11 cellular contexts compared by ENCODE assay signal in genomic region chr15:80179025-80179759, GRCh38. TPM values are rescaled to one million over a fixed set of nuclear protein-coding genes. Genes with fewer than 3 reads are reported as not detected.
DNase-seq lines count a peak whose midpoint lies in the region; ATAC-seq and TF ChIP-seq lines count a peak whose summit lies in the region.
"Had no signal": no experiment of that assay in that cellular context is flagged by ENCODE, and none has a peak within 500 bp of the region (broad histone marks: within the 10 kb centered on the region; RNA-seq: fewer than 3 reads in every experiment).

No MANE protein-coding gene starts in this region.

- POLR2A ChIA-PET in activated CD4-positive, alpha-beta memory T cell treated with anti-CD3 and anti-CD28 coated beads for 36 hours (lab: Charles Lee) = no interaction called here
- POLR2A ChIA-PET in activated CD4-positive, alpha-beta memory T cell treated with anti-CD3 and anti-CD28 coated beads, Interleukin-2, amount 10 ng/mL, durations not matched to agents 7 days and 5 days (lab: Charles Lee) = no interaction called here

- no peak overlapping the region for H3K4me3 ChIP-seq in vagina
- H3K4me3 ChIP-seq in hepatocyte = no peak overlapping the region
- no peak overlapping the region for H3K4me3 ChIP-seq in heart left ventricle
- H3K4me3 ChIP-seq: BLaER1 had no signal

- no peaks in the 10 kb centered on the region for H3K79me2 ChIP-seq in hepatocyte

- peaks cover 0 to 46% of the 10 kb centered on the region in 2 donors for H3K36me3 ChIP-seq in vagina
- no peaks in the 10 kb centered on the region for H3K36me3 ChIP-seq in hepatocyte (replicated peaks; ENCODE audit: insufficient read depth, low read depth)
- H3K36me3 ChIP-seq in heart left ventricle = peaks cover 0 to 39% (median 7%) of the 10 kb centered on the region in 9 donors

- no peak overlapping the region for H3K4me2 ChIP-seq in hepatocyte
- H3K4me2 ChIP-seq: BLaER1 had no signal

- intact Hi-C loops in activated CD4-positive, alpha-beta memory T cell treated with anti-CD3 and anti-CD28 coated beads for 36 hours (cut with micrococcal nuclease) = no loop called here
- intact Hi-C loops in vagina (cut with DNase I) = no loop called here
- intact Hi-C loops in heart left ventricle (cut with DNase I) = loop anchor here in 6 of 10 donors (5.0 to 10.0 kb wide), 3 partner anchors 284 to 794 kb away; partner anchors contain the start of gene MTHFS (in 3 of the 6)

- H3K27me3 ChIP-seq in vagina (no peaks in the 10 kb centered on the region), hepatocyte (no peaks in the 10 kb centered on the region), heart left ventricle (no peaks in the 10 kb centered on the region)
- H3K27me3 ChIP-seq: BLaER1, neutrophil had no signal

- H3K9me3 ChIP-seq in vagina = no peaks in the 10 kb centered on the region
- no peaks in the 10 kb centered on the region for H3K9me3 ChIP-seq in hepatocyte (ENCODE audit: low read depth)
- H3K9me3 ChIP-seq in heart left ventricle = no peaks in the 10 kb centered on the region
- H3K9me3 ChIP-seq: BLaER1, neutrophil had no signal

- H3K27ac ChIP-seq in vagina (peak overlapping the region; percentile 1), hepatocyte (no peak overlapping the region), heart left ventricle (no peak overlapping the region)
- H3K27ac ChIP-seq: BLaER1, neutrophil had no signal

- H3K4me3 Mint-ChIP-seq in activated CD4-positive, alpha-beta memory T cell treated with anti-CD3 and anti-CD28 coated beads for 36 hours = no peak overlapping the region
- no peak overlapping the region for H3K4me3 Mint-ChIP-seq in activated CD4-positive, alpha-beta memory T cell treated with anti-CD3 and anti-CD28 coated beads, Interleukin-2, amount 10 ng/mL, durations not matched to agents 7 days and 5 days
- H3K4me3 Mint-ChIP-seq in glutamatergic neuron (ENCODE audit: unreplicated experiment) = no peak overlapping the region
- H3K4me3 Mint-ChIP-seq: activated naive CD4-positive, alpha-beta T cell treated with anti-CD3 and anti-CD28 coated beads, Interleukin-2, amount 50 U/mL, for 24 hours had no signal

- H3K27me3 Mint-ChIP-seq in activated CD4-positive, alpha-beta memory T cell treated with anti-CD3 and anti-CD28 coated beads for 36 hours = no peaks in the 10 kb centered on the region
- no peaks in the 10 kb centered on the region for H3K27me3 Mint-ChIP-seq in activated CD4-positive, alpha-beta memory T cell treated with anti-CD3 and anti-CD28 coated beads, Interleukin-2, amount 10 ng/mL, durations not matched to agents 7 days and 5 days
- H3K27me3 Mint-ChIP-seq in glutamatergic neuron (ENCODE audit: unreplicated experiment) = no peaks in the 10 kb centered on the region
- H3K27me3 Mint-ChIP-seq: activated naive CD4-positive, alpha-beta T cell treated with anti-CD3 and anti-CD28 coated beads, Interleukin-2, amount 50 U/mL, for 24 hours had no signal

- TF ChIP-seq POLR2A in vagina (IDR thresholded peaks at IDR 0.05) = no peak
- no peak for TF ChIP-seq POLR2A in heart left ventricle (IDR thresholded peaks at IDR 0.05)

- ATAC-seq in heart left ventricle = no peak

- no peaks in the 10 kb centered on the region for H3K4me1 Mint-ChIP-seq in activated CD4-positive, alpha-beta memory T cell treated with anti-CD3 and anti-CD28 coated beads for 36 hours (ENCODE audit: low read depth)
- no peaks in the 10 kb centered on the region for H3K4me1 Mint-ChIP-seq in activated CD4-positive, alpha-beta memory T cell treated with anti-CD3 and anti-CD28 coated beads, Interleukin-2, amount 10 ng/mL, durations not matched to agents 7 days and 5 days
- H3K4me1 Mint-ChIP-seq in glutamatergic neuron (ENCODE audit: low read depth, unreplicated experiment) = peaks cover 17% of the 10 kb centered on the region
- H3K4me1 Mint-ChIP-seq: activated naive CD4-positive, alpha-beta T cell treated with anti-CD3 and anti-CD28 coated beads, Interleukin-2, amount 50 U/mL, for 24 hours had no signal

- H3K4me1 ChIP-seq in vagina (peaks cover 17% of the 10 kb centered on the region), hepatocyte (ENCODE audit: insufficient read depth) (peaks cover 6% of the 10 kb centered on the region), heart left ventricle (peaks cover 0 to 18% (median 8%) of the 10 kb centered on the region in 12 donors)

- WGBS in hepatocyte (ENCODE audit: low lambda C conversion rate, missing lambda C conversion rate) = 92% methylated on average over 17 of the region's 17 CpGs
- WGBS in heart left ventricle, 4 donors = 84 to 88% (median 85%) methylated on average over 11 to 17 of the region's 17 CpGs

- TF ChIP-seq CTCF in glutamatergic neuron (IDR thresholded peaks at IDR 0.05; ENCODE audit: partially characterized antibody, unreplicated experiment) (no peak), vagina (IDR thresholded peaks at IDR 0.05) (no peak), hepatocyte (IDR thresholded peaks at IDR 0.05; ENCODE audit: poor library complexity) (no peak), heart left ventricle (IDR thresholded peaks at IDR 0.05) (no peak)

- H4K20me1 ChIP-seq in hepatocyte (ENCODE audit: insufficient read depth, poor library complexity, severe bottlenecking) = no peaks in the 10 kb centered on the region
- H4K20me1 ChIP-seq: BLaER1 had no signal

- no peaks in the 10 kb centered on the region for H3K9me2 ChIP-seq in hepatocyte (replicated peaks; ENCODE audit: insufficient read depth)

- DNase-seq in activated CD4-positive, alpha-beta memory T cell treated with anti-CD3 and anti-CD28 coated beads for 36 hours = peak; percentile 20
- no peak for DNase-seq in activated CD4-positive, alpha-beta memory T cell treated with anti-CD3 and anti-CD28 coated beads, Interleukin-2, amount 10 ng/mL, durations not matched to agents 7 days and 5 days
- DNase-seq in amniotic epithelial cell (ENCODE audit: low read depth) = peak; percentile 92
- DNase-seq in glutamatergic neuron = no peak
- no peak for DNase-seq in vagina (ENCODE audit: extremely low spot score in 2 of 2)
- no peak for DNase-seq in hepatocyte (ENCODE audit: low spot score)
- no peak for DNase-seq in heart left ventricle
- no peak for DNase-seq in iPS-NIHi11 (ENCODE audit: low spot score)

- no peak overlapping the region for H2AFZ ChIP-seq in hepatocyte

- H3K9me3 Mint-ChIP-seq in activated CD4-positive, alpha-beta memory T cell treated with anti-CD3 and anti-CD28 coated beads for 36 hours = no peaks in the 10 kb centered on the region
- no peaks in the 10 kb centered on the region for H3K9me3 Mint-ChIP-seq in activated CD4-positive, alpha-beta memory T cell treated with anti-CD3 and anti-CD28 coated beads, Interleukin-2, amount 10 ng/mL, durations not matched to agents 7 days and 5 days
- H3K9me3 Mint-ChIP-seq in glutamatergic neuron (ENCODE audit: unreplicated experiment) = peaks cover 2% of the 10 kb centered on the region
- H3K9me3 Mint-ChIP-seq: activated naive CD4-positive, alpha-beta T cell treated with anti-CD3 and anti-CD28 coated beads, Interleukin-2, amount 50 U/mL, for 24 hours had no signal

- no peak overlapping the region for H3K27ac Mint-ChIP-seq in activated CD4-positive, alpha-beta memory T cell treated with anti-CD3 and anti-CD28 coated beads for 36 hours
- no peak overlapping the region for H3K27ac Mint-ChIP-seq in activated CD4-positive, alpha-beta memory T cell treated with anti-CD3 and anti-CD28 coated beads, Interleukin-2, amount 10 ng/mL, durations not matched to agents 7 days and 5 days
- H3K27ac Mint-ChIP-seq in glutamatergic neuron (ENCODE audit: unreplicated experiment) = peak overlapping the region; percentile 31
- H3K27ac Mint-ChIP-seq: activated naive CD4-positive, alpha-beta T cell treated with anti-CD3 and anti-CD28 coated beads, Interleukin-2, amount 50 U/mL, for 24 hours had no signal

- peaks cover 30% of the 10 kb centered on the region for H3K36me3 Mint-ChIP-seq in activated CD4-positive, alpha-beta memory T cell treated with anti-CD3 and anti-CD28 coated beads for 36 hours
- peaks cover 33% of the 10 kb centered on the region for H3K36me3 Mint-ChIP-seq in activated CD4-positive, alpha-beta memory T cell treated with anti-CD3 and anti-CD28 coated beads, Interleukin-2, amount 10 ng/mL, durations not matched to agents 7 days and 5 days (ENCODE audit: low read depth)
- H3K36me3 Mint-ChIP-seq in glutamatergic neuron (ENCODE audit: unreplicated experiment) = peaks cover 4% of the 10 kb centered on the region

- CTCF ChIA-PET in activated CD4-positive, alpha-beta memory T cell treated with anti-CD3 and anti-CD28 coated beads for 36 hours (lab: Charles Lee) = interaction anchor here (0.5 kb wide), 1 partner anchor 120 kb away, joined by 3 read pairs; the partner anchor contains the start of gene ZFAND6
- CTCF ChIA-PET in activated CD4-positive, alpha-beta memory T cell treated with anti-CD3 and anti-CD28 coated beads, Interleukin-2, amount 10 ng/mL, durations not matched to agents 7 days and 5 days (lab: Charles Lee) = interaction anchor here (0.7 kb wide), 1 partner anchor 185 kb away, joined by 3 read pairs; no protein-coding TSS in a partner anchor

RNA-seq across cellular contexts. Expression of gene FAH, which starts 26.4 kb away (rescaled TPM):
- total RNA-seq in activated CD4-positive, alpha-beta memory T cell treated with anti-CD3 and anti-CD28 coated beads for 36 hours = 10 to 100 TPM; 74.5 to 79.4 TPM
- 10 to 100 TPM; 42.5 to 43.6 TPM for total RNA-seq in activated CD4-positive, alpha-beta memory T cell treated with anti-CD3 and anti-CD28 coated beads, Interleukin-2, amount 10 ng/mL, durations not matched to agents 7 days and 5 days
- total RNA-seq in glutamatergic neuron (ENCODE audit: unreplicated experiment) (3.7 TPM), vagina (27.3 TPM), hepatocyte (58.0 and 235 TPM in 2 replicates), heart left ventricle (10 to 100 TPM; 16.8 to 48.9 (median 26.0) TPM)
- polyA plus RNA-seq in hepatocyte (88.1 and 90.5 TPM in 2 replicates), heart left ventricle (10 to 100 TPM; 12.4 to 20.0 TPM)

Comparison
In these comparisons a context has a peak if more than half of its experiments do, and no peak if none do; other contexts are left out.
1. DNase-seq: peak in activated CD4-positive, alpha-beta memory T cell treated with anti-CD3 and anti-CD28 coated beads for 36 hours (single experiment) and amniotic epithelial cell (single experiment); none in activated CD4-positive, alpha-beta memory T cell treated with anti-CD3 and anti-CD28 coated beads, Interleukin-2, amount 10 ng/mL, durations not matched to agents 7 days and 5 days (single experiment), glutamatergic neuron (single experiment), vagina (0 of 2), hepatocyte (single experiment), heart left ventricle (0 of 5) and iPS-NIHi11 (single experiment).
2. intact Hi-C loops: an anchor here in heart left ventricle (5.0 to 10.0 kb wide); none called in activated CD4-positive, alpha-beta memory T cell treated with anti-CD3 and anti-CD28 coated beads for 36 hours and vagina.